Comparison of ENCODE assay signal across 1 cellular context in genomic region chr19:2274185-2274711, GRCh38.
A peak's percentile ranks its signal among the peaks of the same experiment; 100 is the strongest.
TF ChIP-seq lines count a peak whose summit lies in the region.

No MANE protein-coding gene starts in this region.

TF ChIP-seq in HepG2, 621 proteins besides CTCF, POLR2A, EP300 and RAD21:
- peak; percentile 64; the same call in 1 of the 2 replicates for TF ChIP-seq ZMYM3 (CRISPR knock-in tag; IDR thresholded peaks at IDR 0.05)
- peak; percentile 89 for TF ChIP-seq ZKSCAN1 (IDR thresholded peaks at IDR 0.05; ENCODE audit: low read length)
- TF ChIP-seq, protein P1, sequence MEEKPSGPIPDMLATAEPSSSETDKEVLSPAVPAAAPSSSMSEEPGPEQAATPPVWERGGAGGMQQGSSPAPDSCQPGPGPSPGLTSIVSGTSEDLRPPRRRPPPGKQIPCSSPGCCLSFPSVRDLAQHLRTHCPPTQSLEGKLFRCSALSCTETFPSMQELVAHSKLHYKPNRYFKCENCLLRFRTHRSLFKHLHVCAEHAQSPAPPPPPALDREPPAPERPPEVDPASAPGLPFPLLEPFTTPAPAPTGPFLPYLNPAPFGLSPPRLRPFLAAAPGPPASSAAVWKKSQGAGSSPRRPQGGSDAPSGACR (CRISPR knock-in tag; IDR thresholded peaks at IDR 0.05) = no peak
- no peak for TF ChIP-seq BCL6 (CRISPR knock-in tag; IDR thresholded peaks at IDR 0.05)
- peak; percentile 34 for TF ChIP-seq ZFP36 (IDR thresholded peaks at IDR 0.05; ENCODE audit: borderline replicate concordance, low read depth, low read length, partially characterized antibody)
- TF ChIP-seq HOXA7 (CRISPR knock-in tag; IDR thresholded peaks at IDR 0.05) = no peak
- TF ChIP-seq HOXD1 (CRISPR knock-in tag; IDR thresholded peaks at IDR 0.05) = no peak
- TF ChIP-seq ZNF644 (CRISPR knock-in tag; IDR thresholded peaks at IDR 0.05; ENCODE audit: low read depth) = no peak
